In the genomic region with DNA sequence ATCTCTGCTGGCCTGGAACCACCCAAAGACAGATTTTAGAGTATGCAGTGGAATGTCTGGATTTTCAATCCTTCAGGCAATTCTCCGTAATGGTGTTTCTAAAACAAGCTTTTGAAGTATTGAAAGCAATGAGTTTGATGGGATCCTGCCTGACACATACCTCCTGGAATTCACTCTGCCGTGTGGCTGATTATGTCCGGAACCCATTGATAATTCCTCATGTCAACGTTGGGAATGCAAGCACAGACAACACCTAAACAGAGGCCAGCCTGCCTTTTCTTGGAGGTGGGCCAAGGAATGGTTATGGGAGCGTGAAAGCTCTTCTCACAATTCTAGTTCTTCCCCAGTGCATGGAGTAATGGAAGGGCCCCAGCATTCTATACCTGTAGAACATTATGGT, we compare ENCODE assay signal across 15 cellular contexts.
A peak's percentile ranks its signal among the peaks of the same experiment; 100 is the strongest.
DNase-seq lines count a peak whose midpoint lies in the region; ATAC-seq, FAIRE-seq and TF ChIP-seq lines count a peak whose summit lies in the region.
"Had no signal": no experiment of that assay in that cellular context is flagged by ENCODE, and none has a peak within 500 bp of the region (broad histone marks: within the 10 kb centered on the region; RNA-seq: fewer than 3 reads in every experiment).

No MANE protein-coding gene starts in this region.

- TF ChIP-seq CTCF in IMR-90 (conservative IDR thresholded peaks at IDR 0.05; ENCODE audit: low read depth, low read length) (no peak), K562 (IDR thresholded peaks at IDR 0.05 in 2 of 3, conservative IDR thresholded peaks at IDR 0.05 in 1 of 3; ENCODE audit: insufficient read depth in 2 of 3, low read depth in 1 of 3, low read length in 3 of 3) (no peak)

- H3K9me1 ChIP-seq in IMR-90 (ENCODE audit: insufficient read depth, low read length): no peaks in the 10 kb centered on the region
- H3K9me1 ChIP-seq in K562 (ENCODE audit: control insufficient read depth, insufficient read depth, low read length): no peaks in the 10 kb centered on the region

- peak overlapping the region; percentile 51; the same call in 1 of the 2 replicates for H2BK120ac ChIP-seq in IMR-90 (ENCODE audit: low read depth, low read length)

- H3K4me3 Mint-ChIP-seq in memory B cell: no peak overlapping the region
- H3K4me3 Mint-ChIP-seq: activated B cell treated with CpG ODN at 0.5 μM for 24 hours had no signal

- H3K27ac ChIP-seq in IMR-90 (ENCODE audit: insufficient read depth, low read length) (no peak overlapping the region), K562 (ENCODE audit: extremely low read depth, low read depth, low read length) (no peak overlapping the region)

- H3K23ac ChIP-seq in IMR-90 (ENCODE audit: low read depth, low read length): no peak overlapping the region

- ATAC-seq in IMR-90 (ENCODE audit: low read depth): peak; percentile 66
- no peak for ATAC-seq in K562
- ATAC-seq in memory B cell (ENCODE audit: low read depth): no peak
- no peak for ATAC-seq in GM18511 (IDR thresholded peaks at IDR 0.05; ENCODE audit: unreplicated experiment)
- ATAC-seq in GM21423 (IDR thresholded peaks at IDR 0.05; ENCODE audit: unreplicated experiment): no peak
- ATAC-seq: activated naive CD4-positive, alpha-beta T cell treated with anti-CD3 and anti-CD28 coated beads, Interleukin-2, amount 50 U/mL, for 72 hours; GM12878 had no signal

- TF ChIP-seq RAD21 in IMR-90 (IDR thresholded peaks at IDR 0.05; ENCODE audit: low read length) (no peak), K562 (CRISPR knock-in tag; conservative IDR thresholded peaks at IDR 0.05 in 1 of 2, IDR thresholded peaks at IDR 0.05 in 1 of 2) (no peak)

- no peak for TF ChIP-seq EP300 in K562 (IDR thresholded peaks at IDR 0.05; ENCODE audit: low read length)

- no peak overlapping the region for H2AK5ac ChIP-seq in IMR-90 (ENCODE audit: low read depth, low read length)

- no peak overlapping the region; the same call in 2 of the 3 replicates for H2BK15ac ChIP-seq in IMR-90 (ENCODE audit: low read depth, low read length)

- H3K14ac ChIP-seq in IMR-90 (replicated peaks; ENCODE audit: low read depth, low read length): peak overlapping the region; percentile 32; the same call in 1 of the 2 replicates

- H3K4me2 ChIP-seq in IMR-90 (ENCODE audit: low read depth, low read length) (no peak overlapping the region), K562 (ENCODE audit: insufficient read depth, low read length) (no peak overlapping the region)

- H3K27me3 ChIP-seq in IMR-90 (ENCODE audit: control insufficient read depth, insufficient read depth, low read length) (no peaks in the 10 kb centered on the region), K562 (ENCODE audit: control insufficient read depth in 2 of 2, insufficient read depth in 2 of 2, low read length in 2 of 2) (no peaks in the 10 kb centered on the region; a peak in 1 of 5 replicates)

- H4K20me1 ChIP-seq in IMR-90 (ENCODE audit: insufficient read depth, low read length) (no peaks in the 10 kb centered on the region), K562 (replicated peaks; ENCODE audit: control insufficient read depth, insufficient read depth, low read length) (no peaks in the 10 kb centered on the region)

- H4K91ac ChIP-seq in IMR-90 (ENCODE audit: insufficient read depth, low read depth, low read length): peak overlapping the region; percentile 34; the same call in 1 of the 2 replicates

- peak overlapping the region; percentile 97 for H3K27ac Mint-ChIP-seq in memory B cell
- H3K27ac Mint-ChIP-seq: activated B cell treated with CpG ODN at 0.5 μM for 24 hours, progenitor cell of endocrine pancreas had no signal

- POLR2A ChIA-PET in IMR-90 (lab: Charles Lee; ENCODE audit: unreplicated experiment): no interaction called here
- POLR2A ChIA-PET in K562 (lab: Yijun Ruan, JAX): interaction anchor here (2.7 kb wide), 1 partner anchor 8 kb away, joined by 10 read pairs; no protein-coding TSS in a partner anchor

- peaks cover 10% of the 10 kb centered on the region for H3K4me1 ChIP-seq in IMR-90 (ENCODE audit: control insufficient read depth, insufficient read depth, low read length)
- no peaks in the 10 kb centered on the region; a peak in 1 of 5 replicates for H3K4me1 ChIP-seq in K562 (replicated peaks in 1 of 2; ENCODE audit: control insufficient read depth in 2 of 2, insufficient read depth in 2 of 2, low read length in 2 of 2)

- BruUV-seq in IMR-90 (replicated peaks; lab: Mats Ljungman, UMichigan): no TSS peak
- BruUV-seq in K562 (replicated peaks; lab: Mats Ljungman, UMichigan): no TSS peak

- no peaks in the 10 kb centered on the region for H3K36me3 Mint-ChIP-seq in memory B cell

- H2AK9ac ChIP-seq in IMR-90 (replicated peaks; ENCODE audit: low read depth, low read length, poor library complexity): no peak overlapping the region

- H3K79me2 ChIP-seq in K562 (ENCODE audit: control insufficient read depth, insufficient read depth, low read length): no peaks in the 10 kb centered on the region

- peak overlapping the region; percentile 85; the same call in 1 of the 2 replicates for H2BK20ac ChIP-seq in IMR-90 (ENCODE audit: low read depth, low read length)

- H3K4me1 Mint-ChIP-seq in memory B cell: peaks cover 33% of the 10 kb centered on the region

- no peak overlapping the region for H3K4me3 ChIP-seq in IMR-90 (ENCODE audit: insufficient read depth, low read depth, low read length)
- H3K4me3 ChIP-seq in K562: no peak overlapping the region
- H3K4me3 ChIP-seq: GM12878 had no signal

- H4K5ac ChIP-seq in IMR-90 (ENCODE audit: low read depth, low read length): no peak overlapping the region

- H3K27me3 Mint-ChIP-seq in memory B cell: no peaks in the 10 kb centered on the region
- H3K27me3 Mint-ChIP-seq: activated B cell treated with CpG ODN at 0.5 μM for 24 hours, progenitor cell of endocrine pancreas had no signal

- peak overlapping the region in 1 of 2 experiments; percentile 29; a peak in 1 of 4 replicates for H4K8ac ChIP-seq in IMR-90 (ENCODE audit: low read depth in 2 of 2, low read length in 2 of 2)

- intact Hi-C loops in IMR-90 (cut with micrococcal nuclease): no loop called here
- intact Hi-C loops in K562 (cut with micrococcal nuclease): loop anchor here (10.0 kb wide), 1 partner anchor 361 kb away; no protein-coding TSS in a partner anchor

- CTCF ChIA-PET in IMR-90 (lab: Yijun Ruan, JAX) (interaction anchor here (1.0 kb wide), 1 partner anchor 31 kb away, joined by 5 read pairs; no protein-coding TSS in a partner anchor), K562 (lab: Yijun Ruan, JAX; ENCODE audit: low intra/inter-chr PET ratio) (no interaction called here)

- H2AFZ ChIP-seq in IMR-90 (replicated peaks; ENCODE audit: low read length, poor library complexity) (peak overlapping the region; percentile 72), K562 (ENCODE audit: low read depth, low read length) (no peak overlapping the region)

- H3K18ac ChIP-seq in IMR-90 (ENCODE audit: low read depth, low read length): no peak overlapping the region

- H3K9me3 ChIP-seq in IMR-90 (ENCODE audit: control insufficient read depth, insufficient read depth, low read length): no peaks in the 10 kb centered on the region; the same call in 1 of the 2 replicates
- no peaks in the 10 kb centered on the region for H3K9me3 ChIP-seq in K562 (replicated peaks; ENCODE audit: control insufficient read depth, insufficient read depth, low read depth, low read length)

- H3K79me1 ChIP-seq in IMR-90 (ENCODE audit: low read depth in 1 of 2, low read length in 2 of 2): no peaks in the 10 kb centered on the region

- no peak for FAIRE-seq in K562 (lab: Jason Lieb, UNC)
- FAIRE-seq: GM12878 had no signal

- peak overlapping the region; percentile 34; the same call in 1 of the 2 replicates for H3K4ac ChIP-seq in IMR-90 (ENCODE audit: low read depth, low read length)

- peaks cover 2% of the 10 kb centered on the region for H3K9me3 Mint-ChIP-seq in memory B cell
- H3K9me3 Mint-ChIP-seq: activated B cell treated with CpG ODN at 0.5 μM for 24 hours had no signal

- no peak overlapping the region for H3K9ac ChIP-seq in IMR-90 (ENCODE audit: low read depth, low read length)
- H3K9ac ChIP-seq in K562 (ENCODE audit: insufficient read depth in 1 of 2, low read depth in 2 of 2, low read length in 2 of 2): no peak overlapping the region

- peak; percentile 80 for DNase-seq in DMS153 (lab: John Stamatoyannopoulos, UW)
- peak; percentile 70 for DNase-seq in IMR-90
- no peak for DNase-seq in K562 (ENCODE audit: extremely low read depth in 1 of 4, low spot score in 3 of 4)
- no peak for DNase-seq in memory B cell (ENCODE audit: low spot score in 2 of 2)
- DNase-seq in DMS53 (lab: John Stamatoyannopoulos, UW): no peak
- DNase-seq in NCI-H524 treated with DMSO at 0.1 percent for 48 hours (lab: John Stamatoyannopoulos, UW): no peak
- DNase-seq: activated B cell treated with CpG ODN at 0.5 μM for 24 hours; H7; NCI-H774; stimulated activated CD8-positive, alpha-beta memory T cell treated with anti-CD3 and anti-CD28 coated beads, Interleukin-4, amount 100 ng/mL, for 48 hours had no signal

- H2BK5ac ChIP-seq in IMR-90 (ENCODE audit: low read depth, low read length, poor library complexity, severe bottlenecking): peak overlapping the region; percentile 39

- no peak overlapping the region for H3K56ac ChIP-seq in IMR-90 (ENCODE audit: extremely low read depth, insufficient read depth, low read length)

- 20% methylated on average over 2 of the region's 5 CpGs; no CpG with 5 or more reads in 1 of the 2 experiments for WGBS in IMR-90 (ENCODE audit: extremely low coverage in 2 of 2, insufficient read length in 1 of 2), 2 experiments
- 6% methylated on average over 5 of the region's 5 CpGs for WGBS in K562 (ENCODE audit: insufficient coverage, low coverage, missing lambda C conversion rate)

- in situ Hi-C loops in IMR-90 (cut with MboI; ENCODE audit: low sequenced_read_pairs): no loop called here
- in situ Hi-C loops in K562 (cut with MboI): no loop called here

- TF ChIP-seq POLR2A in IMR-90 (IDR thresholded peaks at IDR 0.05; ENCODE audit: low read depth, low read length) (no peak), K562 (conservative IDR thresholded peaks at IDR 0.05) (no peak)

- dilution Hi-C loops in IMR-90 (cut with HindIII; ENCODE audit: low sequenced_read_pairs, unreplicated experiment): no loop called here

- H3K36me3 ChIP-seq in IMR-90 (ENCODE audit: control insufficient read depth, insufficient read depth, low read length): no peaks in the 10 kb centered on the region
- no peaks in the 10 kb centered on the region for H3K36me3 ChIP-seq in K562 (ENCODE audit: control insufficient read depth, insufficient read depth, low read length)

TF ChIP-seq in IMR-90, 13 proteins besides CTCF, POLR2A, EP300 and RAD21 (continues in another document):
- TF ChIP-seq SMC3 (IDR thresholded peaks at IDR 0.05; ENCODE audit: low read depth, low read length) (no peak), MAZ (IDR thresholded peaks at IDR 0.05; ENCODE audit: borderline replicate concordance, low read depth, low read length) (no peak), NFE2L2 (IDR thresholded peaks at IDR 0.05; ENCODE audit: low read depth, low read length) (no peak)

TF ChIP-seq in K562, 482 proteins besides CTCF, POLR2A, EP300 and RAD21 (continues in another document):
- peak; percentile 31; the same call in 1 of the 2 replicates for TF ChIP-seq NFIC (IDR thresholded peaks at IDR 0.05)

Comparison
In these comparisons a context has a peak if more than half of its experiments do, and no peak if none do; other contexts are left out.
1. DNase-seq: peak in DMS153 (single experiment) and IMR-90 (single experiment); none in K562 (0 of 4), memory B cell (0 of 2), DMS53 (single experiment) and NCI-H524 treated with DMSO at 0.1 percent for 48 hours (single experiment).